Comparison of ENCODE assay signal across 17 cellular contexts in genomic region chr19:18100710-18101109, GRCh38. TPM values are rescaled to one million over a fixed set of nuclear protein-coding genes. Genes with fewer than 3 reads are reported as not detected.
DNase-seq lines count a peak whose midpoint lies in the region; ATAC-seq and TF ChIP-seq lines count a peak whose summit lies in the region.
"Had no signal": no experiment of that assay in that cellular context is flagged by ENCODE, and none has a peak within 500 bp of the region (broad histone marks: within the 10 kb centered on the region; RNA-seq: fewer than 3 reads in every experiment).

No MANE protein-coding gene starts in this region.

- ATAC-seq in HG03097 (IDR thresholded peaks at IDR 0.05; ENCODE audit: low FRiP score, unreplicated experiment) (no peak), T-cell (replicated peaks in 1 of 4) (no peak)
- ATAC-seq: activated CD8-positive, alpha-beta T cell treated with anti-CD3 and anti-CD28 coated beads for 36 hours had no signal

- no peak for TF ChIP-seq RAD21 in Ishikawa (IDR thresholded peaks at IDR 0.05; ENCODE audit: low read depth)

- intact Hi-C loops in activated T-helper 2 cell treated with anti-CD3 and anti-CD28 coated beads, Interferon-gamma antibody, Interleukin-2, Interleukin-4, amounts not matched to agents 10 μg/mL and 5 μg/mL and 100 μg/mL, durations not matched to agents 14 hours and 24 hours and 36 hours (cut with micrococcal nuclease) = no loop called here

- no peak for TF ChIP-seq EP300 in Ishikawa (IDR thresholded peaks at IDR 0.05; ENCODE audit: borderline replicate concordance)

- no peak overlapping the region for H3K4me3 Mint-ChIP-seq in activated T-helper 2 cell treated with anti-CD3 and anti-CD28 coated beads, Interferon-gamma antibody, Interleukin-2, Interleukin-4, amounts not matched to agents 10 μg/mL and 5 μg/mL and 100 μg/mL, durations not matched to agents 14 hours and 24 hours and 36 hours (ENCODE audit: low read depth)
- H3K4me3 Mint-ChIP-seq in T-cell = no peak overlapping the region
- H3K4me3 Mint-ChIP-seq: activated CD8-positive, alpha-beta T cell treated with anti-CD3 and anti-CD28 coated beads for 36 hours; mesothelial cell of epicardium had no signal

- H3K4me1 Mint-ChIP-seq in activated T-helper 2 cell treated with anti-CD3 and anti-CD28 coated beads, Interferon-gamma antibody, Interleukin-2, Interleukin-4, amounts not matched to agents 10 μg/mL and 5 μg/mL and 100 μg/mL, durations not matched to agents 14 hours and 24 hours and 36 hours (ENCODE audit: low read depth) = peaks cover 25% of the 10 kb centered on the region
- H3K4me1 Mint-ChIP-seq in T-cell = peaks cover 39 to 42% (median 40%) of the 10 kb centered on the region in 3 donors

- H3K9me3 Mint-ChIP-seq in activated T-helper 2 cell treated with anti-CD3 and anti-CD28 coated beads, Interferon-gamma antibody, Interleukin-2, Interleukin-4, amounts not matched to agents 10 μg/mL and 5 μg/mL and 100 μg/mL, durations not matched to agents 14 hours and 24 hours and 36 hours = no peaks in the 10 kb centered on the region
- H3K9me3 Mint-ChIP-seq in T-cell = no peaks in the 10 kb centered on the region
- H3K9me3 Mint-ChIP-seq: activated CD8-positive, alpha-beta T cell treated with anti-CD3 and anti-CD28 coated beads for 36 hours; mesothelial cell of epicardium had no signal

- H3K27ac Mint-ChIP-seq in activated T-helper 2 cell treated with anti-CD3 and anti-CD28 coated beads, Interferon-gamma antibody, Interleukin-2, Interleukin-4, amounts not matched to agents 10 μg/mL and 5 μg/mL and 100 μg/mL, durations not matched to agents 14 hours and 24 hours and 36 hours = no peak overlapping the region
- no peak overlapping the region for H3K27ac Mint-ChIP-seq in T-cell
- H3K27ac Mint-ChIP-seq: activated CD8-positive, alpha-beta T cell treated with anti-CD3 and anti-CD28 coated beads for 36 hours; mesothelial cell of epicardium had no signal

- CTCF ChIA-PET in T-cell (lab: Charles Lee) = no interaction called here

- POLR2A ChIA-PET in T-cell (lab: Charles Lee) = no interaction called here

- no peaks in the 10 kb centered on the region for H3K36me3 Mint-ChIP-seq in activated T-helper 2 cell treated with anti-CD3 and anti-CD28 coated beads, Interferon-gamma antibody, Interleukin-2, Interleukin-4, amounts not matched to agents 10 μg/mL and 5 μg/mL and 100 μg/mL, durations not matched to agents 14 hours and 24 hours and 36 hours (ENCODE audit: low read depth)
- H3K36me3 Mint-ChIP-seq in T-cell = peaks cover 2% of the 10 kb centered on the region
- H3K36me3 Mint-ChIP-seq: mesothelial cell of epicardium had no signal

- DNase-seq in Ammon's horn (ENCODE audit: low spot score) = peak; percentile 66
- peak; percentile 37 for DNase-seq in dermis blood vessel endothelial cell
- peak; percentile 38 for DNase-seq in midbrain (lab: John Stamatoyannopoulos, UW)
- DNase-seq in activated CD8-positive, alpha-beta memory T cell treated with anti-CD3 and anti-CD28 coated beads, Interleukin-2, amount 50 U/mL, for 4 hours = no peak
- no peak for DNase-seq in activated T-helper 2 cell treated with anti-CD3 and anti-CD28 coated beads, Interferon-gamma antibody, Interleukin-2, Interleukin-4, amounts not matched to agents 10 μg/mL and 5 μg/mL and 100 μg/mL, durations not matched to agents 14 hours and 24 hours and 36 hours (ENCODE audit: low spot score)
- DNase-seq in T-cell = no peak
- DNase-seq: ACHN; activated CD8-positive, alpha-beta T cell treated with anti-CD3 and anti-CD28 coated beads for 36 hours; amniotic stem cell; kidney; NCI-H1105 treated with DMSO at 0.1 percent for 48 hours; NCI-H226; stimulated activated naive CD4-positive, alpha-beta T cell; uterus had no signal

- H3K27me3 Mint-ChIP-seq in activated T-helper 2 cell treated with anti-CD3 and anti-CD28 coated beads, Interferon-gamma antibody, Interleukin-2, Interleukin-4, amounts not matched to agents 10 μg/mL and 5 μg/mL and 100 μg/mL, durations not matched to agents 14 hours and 24 hours and 36 hours (ENCODE audit: low read depth) = no peaks in the 10 kb centered on the region
- H3K27me3 Mint-ChIP-seq in T-cell = no peaks in the 10 kb centered on the region
- H3K27me3 Mint-ChIP-seq: activated CD8-positive, alpha-beta T cell treated with anti-CD3 and anti-CD28 coated beads for 36 hours had no signal

TF ChIP-seq in Ishikawa, 13 proteins besides CTCF, POLR2A, EP300 and RAD21:
- TF ChIP-seq, protein P1, sequence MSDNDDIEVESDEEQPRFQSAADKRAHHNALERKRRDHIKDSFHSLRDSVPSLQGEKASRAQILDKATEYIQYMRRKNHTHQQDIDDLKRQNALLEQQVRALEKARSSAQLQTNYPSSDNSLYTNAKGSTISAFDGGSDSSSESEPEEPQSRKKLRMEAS (IDR thresholded peaks at IDR 0.05) = peak; percentile 65
- no peak for TF ChIP-seq FOXM1 (IDR thresholded peaks at IDR 0.05; ENCODE audit: borderline replicate concordance, low read depth)

RNA-seq across cellular contexts. Expression of gene MAST3, which starts 3.1 kb away (rescaled TPM):
- 2.2 and 3.7 TPM in 2 replicates for total RNA-seq in dermis blood vessel endothelial cell
- 16.6 and 17.2 TPM in 2 replicates for total RNA-seq in activated T-helper 2 cell treated with anti-CD3 and anti-CD28 coated beads, Interferon-gamma antibody, Interleukin-2, Interleukin-4, amounts not matched to agents 10 μg/mL and 5 μg/mL and 100 μg/mL, durations not matched to agents 14 hours and 24 hours and 36 hours
- 10 to 100 TPM; 42.0 to 60.2 (median 53.2) TPM for total RNA-seq in T-cell

RNA-seq across cellular contexts. Expression of gene IL12RB1, which starts 14.0 kb away (rescaled TPM):
- total RNA-seq in dermis blood vessel endothelial cell = 0.34 and 0.74 TPM in 2 replicates
- 41.4 and 43.3 TPM in 2 replicates for total RNA-seq in activated T-helper 2 cell treated with anti-CD3 and anti-CD28 coated beads, Interferon-gamma antibody, Interleukin-2, Interleukin-4, amounts not matched to agents 10 μg/mL and 5 μg/mL and 100 μg/mL, durations not matched to agents 14 hours and 24 hours and 36 hours
- 10 to 100 TPM; 26.3 to 45.2 (median 39.3) TPM for total RNA-seq in T-cell
- total RNA-seq: mesothelial cell of epicardium had no signal

RNA-seq across cellular contexts. Expression of gene PIK3R2, which starts 52.3 kb away (rescaled TPM):
- total RNA-seq in dermis blood vessel endothelial cell (4.8 and 9.7 TPM in 2 replicates), T-cell (10 to 100 TPM; 11.8 to 25.5 (median 17.6) TPM)
- 19.4 and 21.4 TPM in 2 replicates for total RNA-seq in activated T-helper 2 cell treated with anti-CD3 and anti-CD28 coated beads, Interferon-gamma antibody, Interleukin-2, Interleukin-4, amounts not matched to agents 10 μg/mL and 5 μg/mL and 100 μg/mL, durations not matched to agents 14 hours and 24 hours and 36 hours

Comparison
In these comparisons a context has a peak if more than half of its experiments do, and no peak if none do; other contexts are left out.
1. DNase-seq: peak in Ammon's horn (single experiment), dermis blood vessel endothelial cell (single experiment) and midbrain (single experiment); none in activated CD8-positive, alpha-beta memory T cell treated with anti-CD3 and anti-CD28 coated beads, Interleukin-2, amount 50 U/mL, for 4 hours (single experiment), activated T-helper 2 cell treated with anti-CD3 and anti-CD28 coated beads, Interferon-gamma antibody, Interleukin-2, Interleukin-4, amounts not matched to agents 10 μg/mL and 5 μg/mL and 100 μg/mL, durations not matched to agents 14 hours and 24 hours and 36 hours (single experiment) and T-cell (0 of 34).
2. RNA of gene IL12RB1, which starts 14.0 kb away (total RNA-seq): 41.4 to 43.3 TPM in activated T-helper 2 cell treated with anti-CD3 and anti-CD28 coated beads, Interferon-gamma antibody, Interleukin-2, Interleukin-4, amounts not matched to agents 10 μg/mL and 5 μg/mL and 100 μg/mL, durations not matched to agents 14 hours and 24 hours and 36 hours and 26.3 to 45.2 TPM in T-cell; 0.34 to 0.74 TPM in dermis blood vessel endothelial cell; every median in the first group is over 10 times any median in the second.